ENCODE assay signal across 23 cellular contexts in genomic region chr6:10382322-10382721, GRCh38. TPM values are rescaled to one million over a fixed set of nuclear protein-coding genes. Genes with fewer than 3 reads are reported as not detected.
DNase-seq lines count a peak whose midpoint lies in the region; ATAC-seq, FAIRE-seq and TF ChIP-seq lines count a peak whose summit lies in the region.
"Had no signal": no experiment of that assay in that cellular context is flagged by ENCODE, and none has a peak within 500 bp of the region (broad histone marks: within the 10 kb centered on the region; RNA-seq: fewer than 3 reads in every experiment).

No MANE protein-coding gene starts in this region.

- FAIRE-seq in A549 (lab: Jason Lieb, UNC): no peak
- FAIRE-seq: urothelium cell line had no signal

- H3K4me3 Mint-ChIP-seq in WTC11 (peak overlapping the region; percentile 59), mesothelial cell of epicardium (peak overlapping the region; percentile 42)
- H3K4me3 Mint-ChIP-seq: activated CD8-positive, alpha-beta T cell treated with anti-CD3 and anti-CD28 coated beads for 36 hours; activated T-cell treated with anti-CD3 and anti-CD28 coated beads, Interleukin-2, amount 50 U/mL, for 4 hours had no signal

- TF ChIP-seq CTCF in A549 (IDR thresholded peaks at IDR 0.05): no peak
- TF ChIP-seq CTCF in WTC11 (IDR thresholded peaks at IDR 0.05): no peak
- no peak for TF ChIP-seq CTCF in mesothelial cell of epicardium (IDR thresholded peaks at IDR 0.05; ENCODE audit: unreplicated experiment)
- TF ChIP-seq CTCF in WERI-Rb-1 (IDR thresholded peaks at IDR 0.05; ENCODE audit: low read depth, low read length): no peak

- no peak for TF ChIP-seq EP300 in A549 (IDR thresholded peaks at IDR 0.05)

- POLR2A ChIA-PET in A549 (lab: Yijun Ruan, JAX): no interaction called here
- POLR2A ChIA-PET in WTC11 (lab: Charles Lee): interaction anchor here (0.7 kb wide), 1 partner anchor 313 kb away, joined by 4 read pairs; the partner anchor contains the start of gene PAK1IP1

- DNase-seq in A549 (ENCODE audit: low read depth in 1 of 2, low spot score in 1 of 2): no peak
- peak; percentile 69 for DNase-seq in COR-L47 (lab: John Stamatoyannopoulos, UW)
- DNase-seq in WTC11 (ENCODE audit: low spot score): no peak
- DNase-seq in mesothelial cell of epicardium (ENCODE audit: low spot score in 2 of 2, unreplicated experiment in 2 of 2): no peak
- no peak for DNase-seq in OCI-M2 (lab: John Stamatoyannopoulos, UW; ENCODE audit: unreplicated experiment)
- DNase-seq in WERI-Rb-1: no peak
- no peak for DNase-seq in erythroblast (lab: John Stamatoyannopoulos, UW)
- DNase-seq: activated CD8-positive, alpha-beta T cell treated with anti-CD3 and anti-CD28 coated beads for 36 hours; activated T-cell treated with anti-CD3 and anti-CD28 coated beads, Interleukin-2, amount 50 U/mL, for 4 hours; DMS79 treated with DMSO at 0.1 percent for 48 hours; effector memory CD8-positive, alpha-beta T cell; HCEC 1CT; NCI-H1417 treated with DMSO at 0.1 percent for 48 hours; NCI-H774; OCI-M1; SHP77 treated with DMSO at 0.1 percent for 48 hours; stimulated activated CD8-positive, alpha-beta memory T cell treated with anti-CD3 and anti-CD28 coated beads, Interleukin-4, amount 100 ng/mL, for 48 hours; T-cell had no signal

- WGBS in A549 (ENCODE audit: missing lambda C conversion rate): 93% methylated on average over 15 of the region's 15 CpGs

- no peak overlapping the region for H3K4me2 ChIP-seq in A549

- H3K36me3 ChIP-seq in WERI-Rb-1: no peaks in the 10 kb centered on the region

- no peaks in the 10 kb centered on the region for H3K9me3 Mint-ChIP-seq in WTC11
- no peaks in the 10 kb centered on the region for H3K9me3 Mint-ChIP-seq in mesothelial cell of epicardium

- H3K4me3 ChIP-seq in A549: no peak overlapping the region
- H3K4me3 ChIP-seq in WERI-Rb-1 (ENCODE audit: low read depth, low read length): no peak overlapping the region

- H3K4me1 Mint-ChIP-seq in WTC11 (peaks cover 58% of the 10 kb centered on the region), mesothelial cell of epicardium (peaks cover 40% of the 10 kb centered on the region)

- peaks cover 98% of the 10 kb centered on the region for H3K27me3 Mint-ChIP-seq in WTC11 (ENCODE audit: low read depth)
- peaks cover 63% of the 10 kb centered on the region for H3K27me3 Mint-ChIP-seq in mesothelial cell of epicardium (ENCODE audit: low read depth)

- no peak for TF ChIP-seq POLR2A in A549 (IDR thresholded peaks at IDR 0.05; ENCODE audit: low read length)
- TF ChIP-seq POLR2A in erythroblast (IDR thresholded peaks at IDR 0.05; ENCODE audit: low read length): no peak

- no peaks in the 10 kb centered on the region for H3K9me3 ChIP-seq in A549
- H3K9me3 ChIP-seq in WERI-Rb-1 (ENCODE audit: severe bottlenecking): no peaks in the 10 kb centered on the region

- H3K4me1 ChIP-seq in A549: peaks cover 17% of the 10 kb centered on the region; the same call in 2 of the 3 replicates

- CTCF ChIA-PET in A549 (lab: Yijun Ruan, JAX): interaction anchor here (1.9 kb wide), 1 partner anchor 32 kb away, joined by 8 read pairs; the partner anchor contains the start of gene TFAP2A
- CTCF ChIA-PET in WTC11 (lab: Charles Lee): interaction anchor here (0.9 to 2.6 kb wide), 4 partner anchors 9 to 47 kb away, joined by 3 to 20 read pairs (median 4); partner anchors contain the start of gene TFAP2A

- no peak for TF ChIP-seq RAD21 in A549 (conservative IDR thresholded peaks at IDR 0.05 in 1 of 2, IDR thresholded peaks at IDR 0.05 in 1 of 2)

- H3K36me3 Mint-ChIP-seq in WTC11 (no peaks in the 10 kb centered on the region), mesothelial cell of epicardium (no peaks in the 10 kb centered on the region)

- peaks cover 25% of the 10 kb centered on the region for H3K27me3 ChIP-seq in WERI-Rb-1 (ENCODE audit: insufficient read depth, low read depth, severe bottlenecking)

- H3K27ac ChIP-seq in A549: peak overlapping the region in 1 of 2 experiments; percentile 14; a peak in 2 of 6 replicates
- H3K27ac ChIP-seq in WERI-Rb-1: no peak overlapping the region

- ATAC-seq in A549 (no peak), WTC11 (no peak), HG03354 (IDR thresholded peaks at IDR 0.05; ENCODE audit: poor library complexity, severe bottlenecking, unreplicated experiment) (no peak)
- ATAC-seq: activated CD8-positive, alpha-beta T cell treated with anti-CD3 and anti-CD28 coated beads for 36 hours; activated T-cell treated with anti-CD3 and anti-CD28 coated beads, Interleukin-2, amount 50 U/mL, for 4 hours; effector memory CD8-positive, alpha-beta T cell; left lobe of liver; T-cell had no signal

- H3K27ac Mint-ChIP-seq in WTC11 (no peak overlapping the region), mesothelial cell of epicardium (no peak overlapping the region)
- H3K27ac Mint-ChIP-seq: activated CD8-positive, alpha-beta T cell treated with anti-CD3 and anti-CD28 coated beads for 36 hours; activated naive CD4-positive, alpha-beta T cell treated with anti-CD3 and anti-CD28 coated beads, Interleukin-2, amount 50 U/mL, for 24 hours; effector memory CD8-positive, alpha-beta T cell had no signal

TF ChIP-seq in A549, 52 proteins besides CTCF, POLR2A, EP300 and RAD21:
- TF ChIP-seq, protein P1, sequence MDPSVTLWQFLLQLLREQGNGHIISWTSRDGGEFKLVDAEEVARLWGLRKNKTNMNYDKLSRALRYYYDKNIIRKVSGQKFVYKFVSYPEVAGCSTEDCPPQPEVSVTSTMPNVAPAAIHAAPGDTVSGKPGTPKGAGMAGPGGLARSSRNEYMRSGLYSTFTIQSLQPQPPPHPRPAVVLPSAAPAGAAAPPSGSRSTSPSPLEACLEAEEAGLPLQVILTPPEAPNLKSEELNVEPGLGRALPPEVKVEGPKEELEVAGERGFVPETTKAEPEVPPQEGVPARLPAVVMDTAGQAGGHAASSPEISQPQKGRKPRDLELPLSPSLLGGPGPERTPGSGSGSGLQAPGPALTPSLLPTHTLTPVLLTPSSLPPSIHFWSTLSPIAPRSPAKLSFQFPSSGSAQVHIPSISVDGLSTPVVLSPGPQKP (IDR thresholded peaks at IDR 0.05; ENCODE audit: low read depth, low read length): no peak
- TF ChIP-seq KDM5A (IDR thresholded peaks at IDR 0.05): no peak
- TF ChIP-seq MAFK (IDR thresholded peaks at IDR 0.05; ENCODE audit: partially characterized antibody): peak; percentile 7
- TF ChIP-seq ZFP36 (IDR thresholded peaks at IDR 0.05; ENCODE audit: borderline replicate concordance, partially characterized antibody): no peak

TF ChIP-seq in WTC11, 78 proteins besides CTCF, POLR2A, EP300 and RAD21 (continues in another document):
- TF ChIP-seq, protein P2, sequence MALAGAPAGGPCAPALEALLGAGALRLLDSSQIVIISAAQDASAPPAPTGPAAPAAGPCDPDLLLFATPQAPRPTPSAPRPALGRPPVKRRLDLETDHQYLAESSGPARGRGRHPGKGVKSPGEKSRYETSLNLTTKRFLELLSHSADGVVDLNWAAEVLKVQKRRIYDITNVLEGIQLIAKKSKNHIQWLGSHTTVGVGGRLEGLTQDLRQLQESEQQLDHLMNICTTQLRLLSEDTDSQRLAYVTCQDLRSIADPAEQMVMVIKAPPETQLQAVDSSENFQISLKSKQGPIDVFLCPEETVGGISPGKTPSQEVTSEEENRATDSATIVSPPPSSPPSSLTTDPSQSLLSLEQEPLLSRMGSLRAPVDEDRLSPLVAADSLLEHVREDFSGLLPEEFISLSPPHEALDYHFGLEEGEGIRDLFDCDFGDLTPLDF (CRISPR knock-in tag; IDR thresholded peaks at IDR 0.05): no peak
- TF ChIP-seq ZNF263 (CRISPR knock-in tag; IDR thresholded peaks at IDR 0.05; ENCODE audit: low read depth) (no peak), NFYB (CRISPR knock-in tag; conservative IDR thresholded peaks at IDR 0.05; ENCODE audit: low read depth) (no peak), HMGA2 (CRISPR knock-in tag; IDR thresholded peaks at IDR 0.05) (no peak), ZNF138 (CRISPR knock-in tag; conservative IDR thresholded peaks at IDR 0.05) (no peak), FOXK1 (CRISPR knock-in tag; IDR thresholded peaks at IDR 0.05) (no peak), JAZF1 (CRISPR knock-in tag; IDR thresholded peaks at IDR 0.05) (no peak), GTF2I (CRISPR knock-in tag; conservative IDR thresholded peaks at IDR 0.05) (no peak)
- TF ChIP-seq, protein P3, sequence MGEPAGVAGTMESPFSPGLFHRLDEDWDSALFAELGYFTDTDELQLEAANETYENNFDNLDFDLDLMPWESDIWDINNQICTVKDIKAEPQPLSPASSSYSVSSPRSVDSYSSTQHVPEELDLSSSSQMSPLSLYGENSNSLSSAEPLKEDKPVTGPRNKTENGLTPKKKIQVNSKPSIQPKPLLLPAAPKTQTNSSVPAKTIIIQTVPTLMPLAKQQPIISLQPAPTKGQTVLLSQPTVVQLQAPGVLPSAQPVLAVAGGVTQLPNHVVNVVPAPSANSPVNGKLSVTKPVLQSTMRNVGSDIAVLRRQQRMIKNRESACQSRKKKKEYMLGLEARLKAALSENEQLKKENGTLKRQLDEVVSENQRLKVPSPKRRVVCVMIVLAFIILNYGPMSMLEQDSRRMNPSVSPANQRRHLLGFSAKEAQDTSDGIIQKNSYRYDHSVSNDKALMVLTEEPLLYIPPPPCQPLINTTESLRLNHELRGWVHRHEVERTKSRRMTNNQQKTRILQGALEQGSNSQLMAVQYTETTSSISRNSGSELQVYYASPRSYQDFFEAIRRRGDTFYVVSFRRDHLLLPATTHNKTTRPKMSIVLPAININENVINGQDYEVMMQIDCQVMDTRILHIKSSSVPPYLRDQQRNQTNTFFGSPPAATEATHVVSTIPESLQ (CRISPR knock-in tag; IDR thresholded peaks at IDR 0.05): no peak
- TF ChIP-seq, protein P4, sequence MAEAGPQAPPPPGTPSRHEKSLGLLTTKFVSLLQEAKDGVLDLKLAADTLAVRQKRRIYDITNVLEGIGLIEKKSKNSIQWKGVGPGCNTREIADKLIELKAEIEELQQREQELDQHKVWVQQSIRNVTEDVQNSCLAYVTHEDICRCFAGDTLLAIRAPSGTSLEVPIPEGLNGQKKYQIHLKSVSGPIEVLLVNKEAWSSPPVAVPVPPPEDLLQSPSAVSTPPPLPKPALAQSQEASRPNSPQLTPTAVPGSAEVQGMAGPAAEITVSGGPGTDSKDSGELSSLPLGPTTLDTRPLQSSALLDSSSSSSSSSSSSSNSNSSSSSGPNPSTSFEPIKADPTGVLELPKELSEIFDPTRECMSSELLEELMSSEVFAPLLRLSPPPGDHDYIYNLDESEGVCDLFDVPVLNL (CRISPR knock-in tag; IDR thresholded peaks at IDR 0.05; ENCODE audit: borderline replicate concordance, low read depth): no peak

RNA-seq across cellular contexts. Expression of gene TFAP2A, which starts 32.6 kb away (rescaled TPM):
- polyA plus RNA-seq in A549 (2011; rRNA removed) (10.8 and 13.1 TPM in 2 replicates), A549 (2017; fragmentation: RNase III; extraction: RNeasy Plus Mini Kit Qiagen cat#74134 plus additional on column Dnase treatment) (26.0 to 31.4 TPM (median 26.9 TPM) in 3 replicates)
- polyA plus RNA-seq in A549 (2012; cell fraction: cytosol; rRNA removed): 17.4 and 22.2 TPM in 2 replicates
- 21.1 and 32.8 TPM in 2 replicates for polyA plus RNA-seq in A549 (2012; cell fraction: nucleus; rRNA removed)
- 8.5 and 10.3 TPM in 2 replicates for polyA minus RNA-seq in A549 (2011; rRNA and poly(A)+ RNA removed)
- total RNA-seq in WTC11 (2021) (0.27 to 0.42 TPM (median 0.30 TPM) in 3 replicates), mesothelial cell of epicardium (62.4 to 63.5 TPM (median 63.4 TPM) in 3 replicates)
- total RNA-seq: activated CD8-positive, alpha-beta T cell treated with anti-CD3 and anti-CD28 coated beads for 36 hours; fibroblast of lung had no signal

Comparison
In these comparisons a context has a peak if more than half of its experiments do, and no peak if none do; other contexts are left out.
1. RNA of gene TFAP2A, which starts 32.6 kb away (total RNA-seq): 62.4 to 63.5 TPM in mesothelial cell of epicardium; 0.27 to 0.42 TPM in WTC11; every median in the first group is over 10 times any median in the second.